25 cellular contexts compared by ENCODE assay signal in genomic region chr1:79441243-79441642, GRCh38.
A peak's percentile ranks its signal among the peaks of the same experiment; 100 is the strongest.
DNase-seq lines count a peak whose midpoint lies in the region; ATAC-seq and TF ChIP-seq lines count a peak whose summit lies in the region.
"Had no signal": no experiment of that assay in that cellular context is flagged by ENCODE, and none has a peak within 500 bp of the region (broad histone marks: within the 10 kb centered on the region; RNA-seq: fewer than 3 reads in every experiment).

No MANE protein-coding gene starts in this region.

- H3K4me1 ChIP-seq in BLaER1 (no peaks in the 10 kb centered on the region), GM23338 (ENCODE audit: insufficient read depth) (peaks cover 6% of the 10 kb centered on the region; the same call in 1 of the 2 replicates), neuron (ENCODE audit: insufficient read depth, low read length) (no peaks in the 10 kb centered on the region), gastroesophageal sphincter (no peaks in the 10 kb centered on the region)

- peaks cover 8% of the 10 kb centered on the region; the same call in 2 of the 3 replicates for H3K4me1 Mint-ChIP-seq in GM23338
- H3K4me1 Mint-ChIP-seq: CD8-positive, alpha-beta memory T cell; IgD-negative memory B cell had no signal

- H2AFZ ChIP-seq in GM23338 (peak overlapping the region; percentile 64; the same call in 1 of the 2 replicates), neuron (ENCODE audit: low read depth, low read length) (peak overlapping the region; percentile 30)

- H3K79me2 ChIP-seq in GM23338 (replicated peaks; ENCODE audit: insufficient read depth) = no peaks in the 10 kb centered on the region

- no peaks in the 10 kb centered on the region for H3K27me3 ChIP-seq in BLaER1
- H3K27me3 ChIP-seq in GM23338 (ENCODE audit: insufficient read depth) = no peaks in the 10 kb centered on the region
- H3K27me3 ChIP-seq in neuron (ENCODE audit: insufficient read depth, low read length) = no peaks in the 10 kb centered on the region
- no peaks in the 10 kb centered on the region for H3K27me3 ChIP-seq in gastroesophageal sphincter
- H3K27me3 ChIP-seq: BLaER1 treated with 17β-estradiol and CSF1 and Interleukin-3, amounts not matched to agents 10 nM and 100 nM; MG63 had no signal

- ATAC-seq in GM23338 (no peak), gastroesophageal sphincter (no peak), GM18909 (IDR thresholded peaks at IDR 0.05; ENCODE audit: poor library complexity, unreplicated experiment) (no peak)

- H3K4me3 ChIP-seq in BLaER1 = no peak overlapping the region
- no peak overlapping the region for H3K4me3 ChIP-seq in GM23338
- H3K4me3 ChIP-seq in neuron (ENCODE audit: low read length) = no peak overlapping the region
- H3K4me3 ChIP-seq in gastroesophageal sphincter = no peak overlapping the region
- H3K4me3 ChIP-seq: BLaER1 treated with 17β-estradiol and CSF1 and Interleukin-3, amounts not matched to agents 10 nM and 100 nM; MG63; SK-N-MC had no signal

- WGBS in gastroesophageal sphincter (ENCODE audit: low coverage in 1 of 2), 2 donors = 64 to 69% methylated on average over 2 of the region's 2 CpGs

- no peaks in the 10 kb centered on the region for H3K36me3 Mint-ChIP-seq in GM23338 (ENCODE audit: low read depth)
- H3K36me3 Mint-ChIP-seq: CD8-positive, alpha-beta memory T cell had no signal

- peaks cover 3% of the 10 kb centered on the region for H3K27me3 Mint-ChIP-seq in GM23338 (ENCODE audit: insufficient read depth, low read depth, poor library complexity)
- H3K27me3 Mint-ChIP-seq: CD8-positive, alpha-beta memory T cell had no signal

- no peaks in the 10 kb centered on the region; the same call in 1 of the 2 replicates for H3K9me2 ChIP-seq in GM23338 (ENCODE audit: insufficient read depth)

- no peak for TF ChIP-seq EP300 in gastroesophageal sphincter (IDR thresholded peaks at IDR 0.05)

- no peak overlapping the region for H3K27ac ChIP-seq in BLaER1
- H3K27ac ChIP-seq in GM23338 (ENCODE audit: low read depth) = no peak overlapping the region
- no peak overlapping the region for H3K27ac ChIP-seq in gastroesophageal sphincter
- H3K27ac ChIP-seq: BLaER1 treated with 17β-estradiol and CSF1 and Interleukin-3, amounts not matched to agents 10 nM and 100 nM; HL-60; SK-N-MC had no signal

- H3K9me3 Mint-ChIP-seq in GM23338 = no peaks in the 10 kb centered on the region

- no peaks in the 10 kb centered on the region for H3F3A ChIP-seq in GM23338 (replicated peaks; ENCODE audit: low read depth)

- H3K4me3 Mint-ChIP-seq in GM23338 = no peak overlapping the region
- H3K4me3 Mint-ChIP-seq: CD8-positive, alpha-beta memory T cell; IgD-negative memory B cell had no signal

- H4K20me1 ChIP-seq in BLaER1 (no peaks in the 10 kb centered on the region), GM23338 (replicated peaks; ENCODE audit: insufficient read depth) (no peaks in the 10 kb centered on the region)
- H4K20me1 ChIP-seq: BLaER1 treated with 17β-estradiol and CSF1 and Interleukin-3, amounts not matched to agents 10 nM and 100 nM had no signal

- no peak overlapping the region for H3K9ac ChIP-seq in BLaER1
- H3K9ac ChIP-seq: BLaER1 treated with 17β-estradiol and CSF1 and Interleukin-3, amounts not matched to agents 10 nM and 100 nM had no signal

- DNase-seq in GM23338 (ENCODE audit: low spot score) (no peak), OCI-M1 (lab: John Stamatoyannopoulos, UW) (peak; percentile 25), HT-29 (ENCODE audit: low spot score) (no peak), NCI-H345 (lab: John Stamatoyannopoulos, UW) (no peak)
- DNase-seq: 8988T; CD8-positive, alpha-beta memory T cell; DMS53; EL; Kasumi-1; MG63; NCI-H1092 treated with DMSO at 0.1 percent for 48 hours; NCI-H146; NCI-H2081; NCI-H2171 treated with DMSO at 0.1 percent for 48 hours; NCI-H446 treated with DMSO at 0.1 percent for 48 hours; NK-92 treated with Interleukin-12 subunit alpha and Interleukin-12 subunit beta, amount 100 ng/mL, for 24 hours; SHP77 had no signal

- H3K4me2 ChIP-seq in BLaER1 (peak overlapping the region; percentile 8; the same call in 1 of the 2 replicates), GM23338 (no peak overlapping the region)

- no peak overlapping the region for H3K27ac Mint-ChIP-seq in GM23338
- H3K27ac Mint-ChIP-seq: CD8-positive, alpha-beta memory T cell; IgD-negative memory B cell had no signal

- H3K9me3 ChIP-seq in BLaER1 = no peaks in the 10 kb centered on the region
- no peaks in the 10 kb centered on the region for H3K9me3 ChIP-seq in neuron (ENCODE audit: low read length)
- no peaks in the 10 kb centered on the region for H3K9me3 ChIP-seq in gastroesophageal sphincter
- H3K9me3 ChIP-seq: BLaER1 treated with 17β-estradiol and CSF1 and Interleukin-3, amounts not matched to agents 10 nM and 100 nM; MG63 had no signal

- no peak for TF ChIP-seq POLR2A in gastroesophageal sphincter (IDR thresholded peaks at IDR 0.05)

- no peak for TF ChIP-seq CTCF in GM23338 (conservative IDR thresholded peaks at IDR 0.05; ENCODE audit: low read depth in 2 of 2)
- TF ChIP-seq CTCF in gastroesophageal sphincter (IDR thresholded peaks at IDR 0.05) = no peak

- no peaks in the 10 kb centered on the region for H3K36me3 ChIP-seq in BLaER1
- no peaks in the 10 kb centered on the region for H3K36me3 ChIP-seq in GM23338 (ENCODE audit: insufficient read depth)
- no peaks in the 10 kb centered on the region for H3K36me3 ChIP-seq in neuron (ENCODE audit: insufficient read depth, low read length)
- H3K36me3 ChIP-seq in gastroesophageal sphincter = no peaks in the 10 kb centered on the region
- H3K36me3 ChIP-seq: BLaER1 treated with 17β-estradiol and CSF1 and Interleukin-3, amounts not matched to agents 10 nM and 100 nM; MG63 had no signal

TF ChIP-seq in GM23338, 12 proteins besides CTCF, POLR2A, EP300 and RAD21:
- TF ChIP-seq, protein P1, sequence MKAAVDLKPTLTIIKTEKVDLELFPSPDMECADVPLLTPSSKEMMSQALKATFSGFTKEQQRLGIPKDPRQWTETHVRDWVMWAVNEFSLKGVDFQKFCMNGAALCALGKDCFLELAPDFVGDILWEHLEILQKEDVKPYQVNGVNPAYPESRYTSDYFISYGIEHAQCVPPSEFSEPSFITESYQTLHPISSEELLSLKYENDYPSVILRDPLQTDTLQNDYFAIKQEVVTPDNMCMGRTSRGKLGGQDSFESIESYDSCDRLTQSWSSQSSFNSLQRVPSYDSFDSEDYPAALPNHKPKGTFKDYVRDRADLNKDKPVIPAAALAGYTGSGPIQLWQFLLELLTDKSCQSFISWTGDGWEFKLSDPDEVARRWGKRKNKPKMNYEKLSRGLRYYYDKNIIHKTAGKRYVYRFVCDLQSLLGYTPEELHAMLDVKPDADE (IDR thresholded peaks at IDR 0.05) = no peak
- TF ChIP-seq JUNB (IDR thresholded peaks at IDR 0.05; ENCODE audit: unreplicated experiment) = no peak
- no peak for TF ChIP-seq STAT1 (IDR thresholded peaks at IDR 0.05; ENCODE audit: unreplicated experiment)
